In the genomic region with DNA sequence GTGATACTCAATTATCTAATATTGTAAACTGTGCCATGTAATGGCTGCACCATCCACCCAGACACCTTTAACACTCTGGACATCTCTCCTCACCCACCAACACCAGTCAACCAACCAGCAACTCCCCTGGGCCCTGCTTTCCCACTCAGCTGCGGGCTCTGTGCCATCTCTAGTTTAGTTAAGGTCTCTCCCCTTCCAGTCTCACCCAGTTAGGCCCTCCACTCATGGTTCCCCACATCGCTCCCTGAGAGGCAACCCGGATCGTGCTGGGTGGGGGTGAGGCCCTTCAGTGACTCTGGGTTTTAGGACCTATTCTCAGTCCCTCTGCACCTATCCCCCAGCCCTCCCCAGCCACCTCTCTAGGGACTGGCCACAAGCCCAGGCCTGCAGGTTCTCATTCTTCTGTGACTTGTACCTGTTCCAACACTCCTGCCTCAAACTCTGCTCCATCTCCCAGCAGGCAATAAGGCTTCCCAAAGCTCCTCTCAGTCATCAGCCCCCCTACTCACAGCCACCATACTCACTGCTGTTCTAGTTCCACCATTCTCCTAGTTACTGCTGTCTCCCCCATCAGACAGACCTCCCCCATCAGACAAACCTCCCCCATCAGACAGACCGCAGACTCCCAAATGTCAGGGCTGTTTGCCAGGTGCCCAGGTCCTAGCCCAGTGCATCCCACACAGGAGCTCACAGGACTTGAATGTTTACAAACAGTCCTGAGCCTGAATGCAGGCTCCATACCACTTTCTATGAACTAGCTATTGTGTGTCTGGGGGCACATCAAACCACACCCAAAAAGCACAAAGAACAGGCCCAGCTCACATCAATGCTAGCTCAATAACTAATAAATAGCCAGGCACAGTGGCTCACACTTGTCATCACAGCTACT, we compare ENCODE assay signal across 1 cellular context.
TF ChIP-seq lines count a peak whose summit lies in the region.

No MANE protein-coding gene starts in this region.

TF ChIP-seq in HepG2, 621 proteins besides CTCF, POLR2A, EP300 and RAD21:
- peak; percentile 37; the same call in 1 of the 2 replicates for TF ChIP-seq ZNF121 (CRISPR knock-in tag; IDR thresholded peaks at IDR 0.05)
- no peak for TF ChIP-seq NFE2L1 (CRISPR knock-in tag; IDR thresholded peaks at IDR 0.05; ENCODE audit: borderline replicate concordance)
- TF ChIP-seq, protein P1, sequence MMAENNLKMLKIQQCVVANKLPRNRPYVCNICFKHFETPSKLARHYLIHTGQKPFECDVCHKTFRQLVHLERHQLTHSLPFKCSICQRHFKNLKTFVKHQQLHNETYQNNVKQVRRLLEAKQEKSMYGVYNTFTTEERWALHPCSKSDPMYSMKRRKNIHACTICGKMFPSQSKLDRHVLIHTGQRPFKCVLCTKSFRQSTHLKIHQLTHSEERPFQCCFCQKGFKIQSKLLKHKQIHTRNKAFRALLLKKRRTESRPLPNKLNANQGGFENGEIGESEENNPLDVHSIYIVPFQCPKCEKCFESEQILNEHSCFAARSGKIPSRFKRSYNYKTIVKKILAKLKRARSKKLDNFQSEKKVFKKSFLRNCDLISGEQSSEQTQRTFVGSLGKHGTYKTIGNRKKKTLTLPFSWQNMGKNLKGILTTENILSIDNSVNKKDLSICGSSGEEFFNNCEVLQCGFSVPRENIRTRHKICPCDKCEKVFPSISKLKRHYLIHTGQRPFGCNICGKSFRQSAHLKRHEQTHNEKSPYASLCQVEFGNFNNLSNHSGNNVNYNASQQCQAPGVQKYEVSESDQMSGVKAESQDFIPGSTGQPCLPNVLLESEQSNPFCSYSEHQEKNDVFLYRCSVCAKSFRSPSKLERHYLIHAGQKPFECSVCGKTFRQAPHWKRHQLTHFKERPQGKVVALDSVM (CRISPR knock-in tag; IDR thresholded peaks at IDR 0.05): 0 out of 2 replicates have a peak, but pooled peaks have one; percentile 16
- peak; percentile 97 for TF ChIP-seq ZSCAN22 (CRISPR knock-in tag; IDR thresholded peaks at IDR 0.05)
